ENCODE assay signal across 23 cellular contexts in genomic region chr1:67677925-67678324, GRCh38. TPM values are rescaled to one million over a fixed set of nuclear protein-coding genes. Genes with fewer than 3 reads are reported as not detected.
DNase-seq lines count a peak whose midpoint lies in the region; ATAC-seq, FAIRE-seq and TF ChIP-seq lines count a peak whose summit lies in the region.
"Had no signal": no experiment of that assay in that cellular context is flagged by ENCODE, and none has a peak within 500 bp of the region (broad histone marks: within the 10 kb centered on the region; RNA-seq: fewer than 3 reads in every experiment).

No MANE protein-coding gene starts in this region.

- 70 to 79% methylated on average over 2 of the region's 2 CpGs for WGBS in heart right ventricle, 2 donors

- H3K36me3 ChIP-seq in OCI-LY7 (ENCODE audit: insufficient read depth, low read length) (no peaks in the 10 kb centered on the region), heart right ventricle (no peaks in the 10 kb centered on the region)
- H3K36me3 ChIP-seq: HAP-1, Peyer's patch had no signal

- H3K9me3 ChIP-seq in OCI-LY7 (ENCODE audit: low read length) (no peaks in the 10 kb centered on the region), heart right ventricle (no peaks in the 10 kb centered on the region)
- H3K9me3 ChIP-seq: HAP-1, Peyer's patch had no signal

- H3K4me1 Mint-ChIP-seq in immature natural killer cell (no peaks in the 10 kb centered on the region), HFFc6 (ENCODE audit: low read depth) (peaks cover 58% of the 10 kb centered on the region)

- BruUV-seq in OCI-LY7 (replicated peaks; lab: Mats Ljungman, UMichigan) = no TSS peak

- H3K4me3 Mint-ChIP-seq in immature natural killer cell (no peak overlapping the region), HFFc6 (no peak overlapping the region)
- H3K4me3 Mint-ChIP-seq: GM23338; T-helper 1 cell treated with Interleukin-12 subunit alpha and Interleukin-12 subunit beta and Interleukin-4 antibody, amounts not matched to agents 30 μg/mL and 1 μg/mL, for 36 hours had no signal

- H3K27me3 Mint-ChIP-seq in immature natural killer cell (ENCODE audit: low read depth in 3 of 3) (peaks cover 2 to 11% (median 4%) of the 10 kb centered on the region in 3 donors), HFFc6 (ENCODE audit: insufficient read depth) (peaks cover 2% of the 10 kb centered on the region; the same call in 1 of the 2 replicates)

- CTCF ChIA-PET in OCI-LY7 (lab: Charles Lee; ENCODE audit: unreplicated experiment) = no interaction called here

- H3K9me3 Mint-ChIP-seq in immature natural killer cell (no peaks in the 10 kb centered on the region), HFFc6 (no peaks in the 10 kb centered on the region)
- H3K9me3 Mint-ChIP-seq: GM23338; T-helper 1 cell treated with Interleukin-12 subunit alpha and Interleukin-12 subunit beta and Interleukin-4 antibody, amounts not matched to agents 30 μg/mL and 1 μg/mL, for 36 hours had no signal

- no peaks in the 10 kb centered on the region for H3K36me3 Mint-ChIP-seq in immature natural killer cell
- H3K36me3 Mint-ChIP-seq in HFFc6 (ENCODE audit: low read depth) = peaks cover 6% of the 10 kb centered on the region; the same call in 1 of the 2 replicates

- H3K27ac Mint-ChIP-seq in immature natural killer cell (no peak overlapping the region), HFFc6 (no peak overlapping the region)
- H3K27ac Mint-ChIP-seq: GM23338; T-helper 1 cell treated with Interleukin-12 subunit alpha and Interleukin-12 subunit beta and Interleukin-4 antibody, amounts not matched to agents 30 μg/mL and 1 μg/mL, for 36 hours had no signal

- no peaks in the 10 kb centered on the region for H3K9me2 ChIP-seq in OCI-LY7 (ENCODE audit: insufficient read depth, low read length)

- no peaks in the 10 kb centered on the region for H3K27me3 ChIP-seq in heart right ventricle
- H3K27me3 ChIP-seq: Peyer's patch had no signal

- intact Hi-C loops in OCI-LY7 (cut with micrococcal nuclease; ENCODE audit: unreplicated experiment) = no loop called here
- intact Hi-C loops in heart right ventricle (cut with DNase I) = no loop called here

- H2AFZ ChIP-seq in OCI-LY7 (ENCODE audit: low read length) = peak overlapping the region; percentile 8; the same call in 1 of the 2 replicates
- H2AFZ ChIP-seq: GM23338 had no signal

- FAIRE-seq in H54 (lab: Jason Lieb, UNC) = peak; percentile 57
- FAIRE-seq: HepG2 had no signal

- H3K79me2 ChIP-seq in OCI-LY7 (ENCODE audit: insufficient read depth, low read depth, low read length) = no peaks in the 10 kb centered on the region

- POLR2A ChIA-PET in OCI-LY7 (lab: Charles Lee) = interaction anchor here (0.6 to 5.4 kb wide), 10 partner anchors 8 to 109 kb away, joined by 3 to 38 read pairs (median 4); no protein-coding TSS in a partner anchor

- no peaks in the 10 kb centered on the region for H4K20me1 ChIP-seq in OCI-LY7 (ENCODE audit: insufficient read depth, low read length)

- no peak for TF ChIP-seq CTCF in OCI-LY7 (conservative IDR thresholded peaks at IDR 0.05; ENCODE audit: low read length)
- no peak for TF ChIP-seq CTCF in fibroblast of villous mesenchyme (IDR thresholded peaks at IDR 0.05; ENCODE audit: insufficient read depth, low read depth, low read length)
- TF ChIP-seq CTCF in HFFc6 (IDR thresholded peaks at IDR 0.05) = no peak
- TF ChIP-seq CTCF in heart right ventricle (IDR thresholded peaks at IDR 0.05) = no peak

- DNase-seq in H54 (ENCODE audit: insufficient read length, low spot score) (no peak), NCI-H524 (lab: John Stamatoyannopoulos, UW) (peak; percentile 31 to 74), OCI-LY7 (ENCODE audit: low spot score) (no peak), fibroblast of villous mesenchyme (ENCODE audit: low read depth) (peak; percentile 53), immature natural killer cell (no peak), HFFc6 (no peak), heart right ventricle (no peak)
- DNase-seq: Calu3, KBM-7, MV-4-11, NCI-H1105, NCI-H146, NCI-H1930, NCI-H446 treated with DMSO at 0.1 percent for 48 hours, Peyer's patch, SHP77 treated with DMSO at 0.1 percent for 48 hours, SW 1271 had no signal

- TF ChIP-seq POLR2A in H54 (IDR thresholded peaks at IDR 0.05; ENCODE audit: low read depth, low read length) = no peak

- no peak overlapping the region for H3K27ac ChIP-seq in OCI-LY7 (ENCODE audit: low read depth, low read length, poor library complexity, severe bottlenecking)
- H3K27ac ChIP-seq in heart right ventricle = no peak overlapping the region
- H3K27ac ChIP-seq: Peyer's patch, SK-N-MC had no signal

- H3K4me1 ChIP-seq in OCI-LY7 (ENCODE audit: insufficient read depth, low read length, poor library complexity, severe bottlenecking) = peaks cover 48% of the 10 kb centered on the region
- peaks cover 4 to 19% (median 12%) of the 10 kb centered on the region in 9 donors for H3K4me1 ChIP-seq in heart right ventricle
- H3K4me1 ChIP-seq: Peyer's patch had no signal

- no peak overlapping the region for H3K4me2 ChIP-seq in OCI-LY7 (ENCODE audit: low read length)
- H3K4me2 ChIP-seq: GM23338 had no signal

- no peak for ATAC-seq in GM21825 (IDR thresholded peaks at IDR 0.05; ENCODE audit: unreplicated experiment)
- ATAC-seq in heart right ventricle = no peak
- ATAC-seq: HepG2 had no signal

- H3K4me3 ChIP-seq in OCI-LY7 (ENCODE audit: low read depth, low read length, poor library complexity, severe bottlenecking) (no peak overlapping the region), fibroblast of villous mesenchyme (ENCODE audit: low read depth, low read length) (no peak overlapping the region), heart right ventricle (no peak overlapping the region)
- H3K4me3 ChIP-seq: GM23338, HAP-1, Peyer's patch, SK-N-MC had no signal

RNA-seq across cellular contexts. Expression of gene GADD45A, which starts 7.1 kb away (rescaled TPM):
- 46.8 and 60.7 TPM in 2 replicates for total RNA-seq in OCI-LY7 (2014; rRNA removed; shearing (Covaris generic))
- total RNA-seq in OCI-LY7 (2022) (48.6 and 54.9 TPM in 2 replicates), fibroblast of villous mesenchyme (54.8 and 60.2 TPM in 2 replicates), heart right ventricle (100 to 1,000 TPM in 4 of 10 donors, 10 to 100 TPM in 6; 26.2 to 148 (median 72.7) TPM)
- polyA plus RNA-seq in immature natural killer cell (10 to 100 TPM; 14.3 to 21.6 (median 18.5) TPM), heart right ventricle (10 to 100 TPM; 40.6 to 41.4 TPM)
- total RNA-seq in HFFc6 (2021; fragmentation: NEBNext Ultra II Directional; extraction: Animal tissue kit (Norgen Biotek cat#: 25700)) = 10 to 100 TPM; 80.3 to 93.2 (median 83.8) TPM

Comparison
In these comparisons a context has a peak if more than half of its experiments do, and no peak if none do; other contexts are left out.
1. DNase-seq: peak in NCI-H524 (2 of 2) and fibroblast of villous mesenchyme (single experiment); none in H54 (single experiment), OCI-LY7 (single experiment), immature natural killer cell (0 of 3), HFFc6 (single experiment) and heart right ventricle (0 of 2).